20 cellular contexts compared by ENCODE assay signal in the genomic region with DNA sequence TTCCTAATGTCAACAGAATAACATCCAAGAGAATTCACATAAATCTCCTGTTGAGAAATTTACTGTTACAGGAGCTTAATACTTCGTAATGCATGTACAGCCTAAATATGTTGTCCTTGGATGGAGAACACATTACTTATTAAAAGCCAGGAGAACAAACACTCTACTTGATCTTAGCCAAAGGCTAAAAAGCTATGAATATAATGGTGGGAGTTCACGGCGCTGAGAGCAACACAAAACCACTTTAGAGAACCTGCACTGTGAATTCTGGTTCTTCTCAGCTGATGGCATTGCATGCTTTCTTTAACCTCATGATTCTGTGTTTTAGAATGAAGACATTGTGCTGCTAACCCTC.
DNase-seq lines count a peak whose midpoint lies in the region; ATAC-seq and TF ChIP-seq lines count a peak whose summit lies in the region.
"Had no signal": no experiment of that assay in that cellular context is flagged by ENCODE, and none has a peak within 500 bp of the region (broad histone marks: within the 10 kb centered on the region; RNA-seq: fewer than 3 reads in every experiment).

No MANE protein-coding gene starts in this region.

- TF ChIP-seq CTCF in neutrophil (IDR thresholded peaks at IDR 0.05) (no peak), vagina (IDR thresholded peaks at IDR 0.05) (no peak)

- no peaks in the 10 kb centered on the region for H3K36me3 Mint-ChIP-seq in stimulated activated naive CD8-positive, alpha-beta T cell treated with anti-CD3 and anti-CD28 coated beads, Interleukin-15, Interleukin-2, amounts not matched to agents 100 ng/mL and 50 ng/mL, for 24 hours (ENCODE audit: low read depth)
- H3K36me3 Mint-ChIP-seq: activated naive CD8-positive, alpha-beta T cell treated with anti-CD3 and anti-CD28 coated beads, Interleukin-2, amount 10 ng/mL, durations not matched to agents 7 days and 5 days; naive thymus-derived CD8-positive, alpha-beta T cell had no signal

- DNase-seq in stimulated activated naive CD8-positive, alpha-beta T cell treated with anti-CD3 and anti-CD28 coated beads, Interleukin-15, amount 100 ng/mL, for 72 hours = no peak
- DNase-seq in amniotic epithelial cell (ENCODE audit: low read depth) = peak; percentile 26
- DNase-seq in vagina (ENCODE audit: extremely low spot score in 2 of 2) = no peak
- no peak for DNase-seq in NK-92 treated with Interleukin-12 subunit alpha and Interleukin-12 subunit beta, amount 100 ng/mL, for 24 hours (lab: John Stamatoyannopoulos, UW)
- DNase-seq: activated CD4-positive, alpha-beta T cell treated with anti-CD3 and anti-CD28 coated beads for 1 hour; activated CD8-positive, alpha-beta memory T cell treated with anti-CD3 and anti-CD28 coated beads, Interleukin-2, amount 50 U/mL, for 48 hours; activated naive CD8-positive, alpha-beta T cell treated with anti-CD3 and anti-CD28 coated beads, Interleukin-2, amount 10 ng/mL, durations not matched to agents 7 days and 5 days; Kasumi-1; naive thymus-derived CD8-positive, alpha-beta T cell; NCI-H1436 treated with DMSO at 0.1 percent for 48 hours; NCI-H2227 treated with DMSO at 0.1 percent for 48 hours; retina; stimulated activated CD4-positive, alpha-beta T cell treated with anti-CD3 and anti-CD28 coated beads, Interleukin-1b, Interleukin-23, amount 100 ng/mL, for 48 hours; testis had no signal

- ATAC-seq in stimulated activated naive CD8-positive, alpha-beta T cell treated with anti-CD3 and anti-CD28 coated beads, Interleukin-15, amount 100 ng/mL, for 72 hours = no peak
- ATAC-seq in HG03439 (IDR thresholded peaks at IDR 0.05; ENCODE audit: unreplicated experiment) (no peak), HG02623 (IDR thresholded peaks at IDR 0.05; ENCODE audit: unreplicated experiment) (no peak)

- peaks cover 14% of the 10 kb centered on the region for H3K27me3 Mint-ChIP-seq in stimulated activated naive CD8-positive, alpha-beta T cell treated with anti-CD3 and anti-CD28 coated beads, Interleukin-15, Interleukin-2, amounts not matched to agents 100 ng/mL and 50 ng/mL, for 24 hours
- H3K27me3 Mint-ChIP-seq in stimulated activated naive CD8-positive, alpha-beta T cell treated with anti-CD3 and anti-CD28 coated beads, Interleukin-15, amount 100 ng/mL, for 72 hours = peaks cover 35% of the 10 kb centered on the region

- H3K4me3 ChIP-seq in neutrophil (ENCODE audit: low read depth in 1 of 2, low read length in 1 of 2) (no peak overlapping the region), vagina (no peak overlapping the region)
- H3K4me3 ChIP-seq: cardiac muscle cell, testis had no signal

- intact Hi-C loops in vagina (cut with DNase I) = loop anchor here (10.0 kb wide), 1 partner anchor 386 kb away; no protein-coding TSS in a partner anchor

- H3K4me1 ChIP-seq in neutrophil (ENCODE audit: control insufficient read depth in 1 of 2, insufficient read depth in 1 of 2, low read depth in 1 of 2, low read length in 1 of 2) = peaks cover 6 to 42% of the 10 kb centered on the region in 2 experiments
- peaks cover 20% of the 10 kb centered on the region for H3K4me1 ChIP-seq in vagina
- H3K4me1 ChIP-seq: testis had no signal

- H3K9me3 ChIP-seq in neutrophil (no peaks in the 10 kb centered on the region), vagina (no peaks in the 10 kb centered on the region)
- H3K9me3 ChIP-seq: testis had no signal

- H3K27ac ChIP-seq in neutrophil = peak overlapping the region; percentile 84
- peak overlapping the region; percentile 48 for H3K27ac ChIP-seq in vagina
- H3K27ac ChIP-seq: cardiac muscle cell, testis had no signal

- H3K4me1 Mint-ChIP-seq in stimulated activated naive CD8-positive, alpha-beta T cell treated with anti-CD3 and anti-CD28 coated beads, Interleukin-15, Interleukin-2, amounts not matched to agents 100 ng/mL and 50 ng/mL, for 24 hours (ENCODE audit: low read depth) = peaks cover 28% of the 10 kb centered on the region
- H3K4me1 Mint-ChIP-seq in stimulated activated naive CD8-positive, alpha-beta T cell treated with anti-CD3 and anti-CD28 coated beads, Interleukin-15, amount 100 ng/mL, for 72 hours = peaks cover 14% of the 10 kb centered on the region

- no peaks in the 10 kb centered on the region for H3K27me3 ChIP-seq in neutrophil
- no peaks in the 10 kb centered on the region for H3K27me3 ChIP-seq in vagina
- H3K27me3 ChIP-seq: cardiac muscle cell, testis had no signal

- no peak overlapping the region for H3K4me3 Mint-ChIP-seq in stimulated activated naive CD8-positive, alpha-beta T cell treated with anti-CD3 and anti-CD28 coated beads, Interleukin-15, Interleukin-2, amounts not matched to agents 100 ng/mL and 50 ng/mL, for 24 hours
- no peak overlapping the region for H3K4me3 Mint-ChIP-seq in stimulated activated naive CD8-positive, alpha-beta T cell treated with anti-CD3 and anti-CD28 coated beads, Interleukin-15, amount 100 ng/mL, for 72 hours

- no peaks in the 10 kb centered on the region for H3K36me3 ChIP-seq in neutrophil
- H3K36me3 ChIP-seq in vagina = no peaks in the 10 kb centered on the region
- H3K36me3 ChIP-seq: cardiac muscle cell had no signal

- TF ChIP-seq POLR2A in vagina (IDR thresholded peaks at IDR 0.05) = no peak

- no peaks in the 10 kb centered on the region for H3K9me3 Mint-ChIP-seq in stimulated activated naive CD8-positive, alpha-beta T cell treated with anti-CD3 and anti-CD28 coated beads, Interleukin-15, Interleukin-2, amounts not matched to agents 100 ng/mL and 50 ng/mL, for 24 hours
- H3K9me3 Mint-ChIP-seq in stimulated activated naive CD8-positive, alpha-beta T cell treated with anti-CD3 and anti-CD28 coated beads, Interleukin-15, amount 100 ng/mL, for 72 hours = no peaks in the 10 kb centered on the region
- H3K9me3 Mint-ChIP-seq: activated naive CD8-positive, alpha-beta T cell treated with anti-CD3 and anti-CD28 coated beads, Interleukin-2, amount 10 ng/mL, durations not matched to agents 7 days and 5 days; naive thymus-derived CD8-positive, alpha-beta T cell; T-helper 1 cell treated with Interleukin-12 subunit alpha and Interleukin-12 subunit beta and Interleukin-4 antibody, amounts not matched to agents 30 μg/mL and 1 μg/mL, for 36 hours had no signal

- H3K27ac Mint-ChIP-seq in stimulated activated naive CD8-positive, alpha-beta T cell treated with anti-CD3 and anti-CD28 coated beads, Interleukin-15, Interleukin-2, amounts not matched to agents 100 ng/mL and 50 ng/mL, for 24 hours = peak overlapping the region; percentile 96
- peak overlapping the region in 1 of 2 donors; percentile 51 for H3K27ac Mint-ChIP-seq in stimulated activated naive CD8-positive, alpha-beta T cell treated with anti-CD3 and anti-CD28 coated beads, Interleukin-15, amount 100 ng/mL, for 72 hours
